Comparison of ENCODE assay signal across 8 cellular contexts in the genomic region with DNA sequence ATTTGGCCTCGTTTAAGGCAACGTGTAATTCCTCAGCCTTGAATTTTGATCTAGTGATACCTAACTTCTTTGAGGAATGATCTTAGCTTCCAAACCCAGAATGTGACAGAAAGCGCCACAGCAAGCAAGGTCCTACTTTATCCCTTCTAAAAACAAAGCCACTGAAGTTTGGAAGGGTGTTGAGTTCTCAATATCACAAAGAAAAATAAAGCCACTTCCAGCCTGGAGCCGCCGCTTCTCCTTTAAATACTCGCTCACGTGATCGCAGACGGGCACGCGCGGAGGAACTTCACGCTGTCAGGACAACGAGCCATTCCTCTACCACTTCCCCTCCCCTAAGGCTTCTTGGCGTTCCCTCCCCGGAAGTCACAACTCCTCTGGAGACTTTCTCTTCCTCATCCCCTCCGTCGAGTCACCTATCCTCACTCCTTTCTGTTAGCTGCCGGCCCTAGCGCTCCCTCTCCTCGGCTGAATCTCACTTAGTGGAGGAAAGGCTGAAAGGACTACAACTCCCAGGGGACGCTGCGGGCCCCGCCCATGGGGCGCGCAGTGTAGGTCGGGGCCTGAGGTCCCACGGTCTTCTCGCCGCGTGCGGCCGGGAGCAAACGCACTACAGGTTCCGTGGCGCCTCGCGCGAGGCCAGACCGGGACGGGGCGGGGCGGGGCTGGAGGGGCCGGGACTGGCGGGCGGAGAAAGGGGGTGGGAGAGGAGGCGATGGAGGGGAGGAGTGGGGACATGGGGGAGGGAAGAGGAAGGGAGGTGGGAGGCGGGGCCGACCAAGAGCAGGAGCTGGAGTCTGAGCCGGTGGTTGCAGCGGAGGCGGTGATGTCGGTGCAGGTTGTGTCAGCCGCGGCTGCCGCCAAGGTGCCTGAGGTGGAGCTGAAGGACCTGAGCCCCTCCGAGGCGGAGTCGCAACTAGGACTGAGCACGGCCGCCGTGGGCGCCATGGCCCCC. TPM values are rescaled to one million over a fixed set of nuclear protein-coding genes. Genes with fewer than 3 reads are reported as not detected.
DNase-seq lines count a peak whose midpoint lies in the region; ATAC-seq and TF ChIP-seq lines count a peak whose summit lies in the region.

Gene AHCYL2, plus strand, starts transcription at position 780 of the 955 bp plus-strand sequence.

- H3K4me3 Mint-ChIP-seq in T-helper 17 cell, result peak within 1 kb of the TSS; percentile 98

- no peaks in the 10 kb centered on the region for H3K36me3 ChIP-seq in prostate gland

- no peaks in the 10 kb centered on the region for H3K36me3 Mint-ChIP-seq in T-helper 17 cell (ENCODE audit: low read depth)

- peaks cover 7% of the 10 kb centered on the region for H3K4me1 ChIP-seq in prostate gland (replicated peaks)

- no peaks in the 10 kb centered on the region for H3K27me3 Mint-ChIP-seq in T-helper 17 cell

- peak within 1 kb of the TSS; percentile 93 to 96 for H3K27ac ChIP-seq in prostate gland

- intact Hi-C loops in left ventricle myocardium superior (cut with micrococcal nuclease) (loop anchor here (5.0 kb wide), 1 partner anchor 73 kb away; no protein-coding TSS in a partner anchor), prostate gland (cut with DNase I) (loop anchor here (5.0 kb wide), 1 partner anchor 243 kb away; no protein-coding TSS in a partner anchor)

- no peaks in the 10 kb centered on the region for H3K27me3 ChIP-seq in prostate gland (replicated peaks; ENCODE audit: insufficient read depth)

- peak; percentile 84 for TF ChIP-seq POLR2A in prostate gland (IDR thresholded peaks at IDR 0.05)

- peak in 1 of 4 experiments; percentile 14 for TF ChIP-seq CTCF in prostate gland (IDR thresholded peaks at IDR 0.05)

- WGBS in prostate gland, result under 1% methylated on average over 63 of the region's 63 CpGs

- ATAC-seq in GM18502 (IDR thresholded peaks at IDR 0.05; ENCODE audit: poor library complexity, unreplicated experiment) (peak; percentile 91), HG02943 (IDR thresholded peaks at IDR 0.05; ENCODE audit: low read depth, unreplicated experiment) (peak; percentile 87), T-helper 17 cell (peak; percentile 94), left ventricle myocardium superior (peak; percentile 98)

- DNase-seq in NCI-H187 (lab: John Stamatoyannopoulos, UW), result peak; percentile 97
- DNase-seq in T-helper 17 cell, result peak; percentile 92 to 98 (median 97)
- peak; percentile 67 to 100 (median 98) for DNase-seq in amygdala (lab: John Stamatoyannopoulos, UW)
- peak; percentile 99 for DNase-seq in left ventricle myocardium superior
- peak; percentile 98 for DNase-seq in prostate gland (ENCODE audit: low spot score)
- peak; percentile 99 for DNase-seq in ureter (ENCODE audit: low spot score)

- peak within 1 kb of the TSS; percentile 81 to 98 for H3K4me3 ChIP-seq in prostate gland

- peak within 1 kb of the TSS; percentile 92 for H3K27ac Mint-ChIP-seq in T-helper 17 cell

- no peaks in the 10 kb centered on the region for H3K9me3 ChIP-seq in T-helper 17 cell (ENCODE audit: control insufficient read depth, low read length, poor library complexity, severe bottlenecking)
- no peaks in the 10 kb centered on the region for H3K9me3 ChIP-seq in prostate gland

- H3K4me1 Mint-ChIP-seq in T-helper 17 cell, result peaks cover 34% of the 10 kb centered on the region

RNA-seq across cellular contexts. Expression of gene AHCYL2, which starts in this region (rescaled TPM):
- total RNA-seq in T-helper 17 cell (10 to 100 TPM; 13.4 to 16.6 TPM), left ventricle myocardium superior (4.3 TPM), prostate gland (10 to 100 TPM; 15.2 to 38.3 TPM), ureter (19.3 TPM)

Comparison
In these comparisons a context has a peak if more than half of its experiments do, and no peak if none do; other contexts are left out.
1. Peak in every context shown above with its lines: DNase-seq, ATAC-seq, H3K4me3 ChIP-seq and H3K27ac ChIP-seq.